In the genomic region with DNA sequence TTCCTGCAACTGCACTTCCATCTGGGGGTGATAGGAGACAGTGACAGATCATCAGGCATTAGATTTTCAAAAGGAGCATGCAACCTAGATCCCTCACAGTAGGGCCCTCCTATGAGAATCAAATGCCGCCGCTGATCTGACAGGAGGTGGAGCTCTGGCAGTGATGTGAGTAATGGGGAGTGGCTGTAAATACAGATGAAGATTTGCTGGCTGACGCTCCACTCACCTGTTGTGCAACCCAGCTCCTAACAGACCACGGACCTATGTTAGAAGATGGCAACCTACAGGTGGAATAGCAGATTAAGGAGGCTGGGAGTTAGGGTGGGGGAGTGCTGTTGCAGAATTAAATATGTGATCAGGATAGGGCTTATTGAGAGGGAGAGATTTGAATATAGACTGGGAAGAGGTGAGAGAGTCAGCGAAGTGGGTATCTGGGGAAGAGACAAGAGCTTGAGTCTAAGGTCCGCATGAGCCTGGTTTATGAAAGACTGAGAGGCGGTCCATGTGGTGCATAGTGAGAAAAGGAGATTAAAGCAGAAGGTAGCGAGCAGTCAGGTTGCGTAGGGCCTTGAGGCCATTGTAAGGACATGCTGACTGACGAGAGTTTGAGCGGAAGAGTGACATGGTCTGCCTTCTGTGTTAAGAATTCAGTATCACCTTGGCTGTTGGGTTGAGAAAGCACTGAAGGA, we compare ENCODE assay signal across 1 cellular context.
TF ChIP-seq lines count a peak whose summit lies in the region.

No MANE protein-coding gene starts in this region.

TF ChIP-seq in GM12878, 131 proteins besides CTCF, POLR2A, EP300 and RAD21:
- TF ChIP-seq BCL3 (IDR thresholded peaks at IDR 0.05; ENCODE audit: borderline replicate concordance, insufficient read depth, low read depth, low read length, poor library complexity, severe bottlenecking) (peak; percentile 5), MTA3 (IDR thresholded peaks at IDR 0.05; ENCODE audit: borderline replicate concordance, low read length) (0 out of 2 replicates have a peak, but pooled peaks have one; percentile 25), POLR2AphosphoS2 (IDR thresholded peaks at IDR 0.05; ENCODE audit: low read depth, low read length) (no peak)
